ENCODE assay signal across 9 cellular contexts in the genomic region with DNA sequence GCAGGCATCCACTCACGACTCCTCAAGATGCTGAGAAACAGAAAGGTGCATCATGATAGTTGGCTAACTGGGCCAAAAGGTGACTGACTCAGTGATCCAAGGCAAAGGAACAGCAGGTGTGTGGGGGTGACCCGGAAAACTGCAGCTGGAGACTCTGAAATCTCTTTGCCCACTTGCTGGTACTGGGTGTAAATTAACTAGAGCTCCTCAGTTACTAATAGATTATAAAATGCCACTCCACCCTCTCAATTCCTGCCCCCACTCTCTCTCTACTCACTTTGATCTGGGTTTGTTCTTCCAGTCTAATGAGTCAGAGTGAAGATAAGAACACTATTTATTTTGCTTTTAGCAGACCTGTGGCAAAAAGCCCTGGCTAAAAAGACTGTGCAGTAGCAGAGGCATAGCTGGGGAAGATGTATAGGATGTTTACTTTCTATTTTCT. TPM values are rescaled to one million over a fixed set of nuclear protein-coding genes. Genes with fewer than 3 reads are reported as not detected.
DNase-seq lines count a peak whose midpoint lies in the region; ATAC-seq and TF ChIP-seq lines count a peak whose summit lies in the region.
"Had no signal": no experiment of that assay in that cellular context is flagged by ENCODE, and none has a peak within 500 bp of the region (broad histone marks: within the 10 kb centered on the region; RNA-seq: fewer than 3 reads in every experiment).

No MANE protein-coding gene starts in this region.

- peak overlapping the region; percentile 72 for H3K4me3 Mint-ChIP-seq in T-helper 17 cell
- no peak overlapping the region for H3K4me3 Mint-ChIP-seq in stimulated activated naive CD8-positive, alpha-beta T cell treated with anti-CD3 and anti-CD28 coated beads, Interleukin-15, amount 100 ng/mL, for 72 hours

- H3K9ac ChIP-seq in mammary epithelial cell (ENCODE audit: insufficient read depth, low read length): no peak overlapping the region

- H3K36me3 Mint-ChIP-seq in T-helper 17 cell (ENCODE audit: low read depth): peaks cover 2% of the 10 kb centered on the region

- CTCF ChIA-PET in mammary epithelial cell (lab: Charles Lee; ENCODE audit: low non-redundant PET): no interaction called here

- TF ChIP-seq EP300 in tibial nerve (IDR thresholded peaks at IDR 0.05): no peak

- no peaks in the 10 kb centered on the region for H4K20me1 ChIP-seq in mammary epithelial cell (ENCODE audit: insufficient read depth, low read length)

- H3K27me3 Mint-ChIP-seq in T-helper 17 cell: peaks cover 17% of the 10 kb centered on the region
- no peaks in the 10 kb centered on the region for H3K27me3 Mint-ChIP-seq in stimulated activated naive CD8-positive, alpha-beta T cell treated with anti-CD3 and anti-CD28 coated beads, Interleukin-15, amount 100 ng/mL, for 72 hours

- BruUV-seq in mammary epithelial cell (replicated peaks; lab: Mats Ljungman, UMichigan): no TSS peak

- no peak overlapping the region for H3K4me3 ChIP-seq in mammary epithelial cell (replicated peaks in 1 of 3; ENCODE audit: insufficient read depth in 1 of 3, low read depth in 2 of 3, low read length in 3 of 3)
- no peak overlapping the region for H3K4me3 ChIP-seq in breast epithelium
- H3K4me3 ChIP-seq in SJCRH30: no peak overlapping the region; the same call in 1 of the 2 replicates
- no peak overlapping the region for H3K4me3 ChIP-seq in tibial nerve

- 100% methylated on average over 2 of the region's 2 CpGs for WGBS in mammary epithelial cell (ENCODE audit: low coverage, missing lambda C conversion rate)
- WGBS in tibial nerve, 2 donors: 67 to 77% methylated on average over 2 of the region's 2 CpGs

- H3K9me3 Mint-ChIP-seq in stimulated activated naive CD8-positive, alpha-beta T cell treated with anti-CD3 and anti-CD28 coated beads, Interleukin-15, amount 100 ng/mL, for 72 hours: no peaks in the 10 kb centered on the region

- H3K27ac ChIP-seq in mammary epithelial cell (ENCODE audit: insufficient read depth, low read depth, low read length): no peak overlapping the region
- H3K27ac ChIP-seq in breast epithelium: peak overlapping the region in 1 of 2 donors; percentile 83
- no peak overlapping the region for H3K27ac ChIP-seq in SJCRH30
- no peak overlapping the region for H3K27ac ChIP-seq in tibial nerve

- peak overlapping the region; percentile 53 for H3K27ac Mint-ChIP-seq in T-helper 17 cell
- no peak overlapping the region for H3K27ac Mint-ChIP-seq in stimulated activated naive CD8-positive, alpha-beta T cell treated with anti-CD3 and anti-CD28 coated beads, Interleukin-15, amount 100 ng/mL, for 72 hours

- H3K79me2 ChIP-seq in mammary epithelial cell (ENCODE audit: insufficient read depth, low read length): no peaks in the 10 kb centered on the region

- TF ChIP-seq POLR2A in breast epithelium (IDR thresholded peaks at IDR 0.05): no peak
- no peak for TF ChIP-seq POLR2A in tibial nerve (IDR thresholded peaks at IDR 0.05)

- DNase-seq in mammary epithelial cell (peak; percentile 49), breast epithelium (ENCODE audit: low spot score in 2 of 2) (no peak), T-helper 17 cell (no peak), hepatic stellate cell (ENCODE audit: low spot score) (peak; percentile 16), SJCRH30 (no peak), tibial nerve (ENCODE audit: low spot score in 2 of 2) (no peak), amniotic stem cell (lab: John Stamatoyannopoulos, UW) (no peak)
- peak in 1 of 2 donors; percentile 29 for DNase-seq in stimulated activated naive CD8-positive, alpha-beta T cell treated with anti-CD3 and anti-CD28 coated beads, Interleukin-15, amount 100 ng/mL, for 72 hours

- peak; percentile 48 for ATAC-seq in T-helper 17 cell
- peak; percentile 86 for ATAC-seq in stimulated activated naive CD8-positive, alpha-beta T cell treated with anti-CD3 and anti-CD28 coated beads, Interleukin-15, amount 100 ng/mL, for 72 hours

- no peak overlapping the region for H3K4me2 ChIP-seq in mammary epithelial cell (ENCODE audit: insufficient read depth, low read depth, low read length)

- peaks cover 25% of the 10 kb centered on the region for H3K4me1 Mint-ChIP-seq in T-helper 17 cell
- peaks cover 26% of the 10 kb centered on the region for H3K4me1 Mint-ChIP-seq in stimulated activated naive CD8-positive, alpha-beta T cell treated with anti-CD3 and anti-CD28 coated beads, Interleukin-15, amount 100 ng/mL, for 72 hours

- no peak for TF ChIP-seq CTCF in mammary epithelial cell (conservative IDR thresholded peaks at IDR 0.05 in 1 of 2, IDR thresholded peaks at IDR 0.05 in 1 of 2; ENCODE audit: extremely low read depth in 1 of 2, insufficient read depth in 1 of 2, low read depth in 1 of 2, low read length in 2 of 2)
- no peak for TF ChIP-seq CTCF in breast epithelium (IDR thresholded peaks at IDR 0.05)
- no peak for TF ChIP-seq CTCF in tibial nerve (IDR thresholded peaks at IDR 0.05)

- dilution Hi-C loops in mammary epithelial cell (cut with HindIII; ENCODE audit: low sequenced_read_pairs): loop anchor here (25.0 kb wide), 1 partner anchor 261 kb away; no protein-coding TSS in a partner anchor

- H3K4me1 ChIP-seq in mammary epithelial cell (ENCODE audit: insufficient read depth, low read length): peaks cover 35% of the 10 kb centered on the region
- peaks cover 0 to 20% of the 10 kb centered on the region in 2 donors for H3K4me1 ChIP-seq in breast epithelium
- peaks cover 25% of the 10 kb centered on the region for H3K4me1 ChIP-seq in SJCRH30
- H3K4me1 ChIP-seq in tibial nerve: peaks cover 0 to 7% (median 0%) of the 10 kb centered on the region in 4 donors

- H3K9me3 ChIP-seq in mammary epithelial cell (replicated peaks; ENCODE audit: insufficient read depth, low read length): no peaks in the 10 kb centered on the region
- no peaks in the 10 kb centered on the region for H3K9me3 ChIP-seq in breast epithelium
- H3K9me3 ChIP-seq in T-helper 17 cell (ENCODE audit: control insufficient read depth, low read length, poor library complexity, severe bottlenecking): no peaks in the 10 kb centered on the region
- no peaks in the 10 kb centered on the region for H3K9me3 ChIP-seq in SJCRH30 (replicated peaks)
- H3K9me3 ChIP-seq in tibial nerve: no peaks in the 10 kb centered on the region

- H3K36me3 ChIP-seq in mammary epithelial cell (ENCODE audit: insufficient read depth, low read length): no peaks in the 10 kb centered on the region
- no peaks in the 10 kb centered on the region for H3K36me3 ChIP-seq in breast epithelium
- no peaks in the 10 kb centered on the region for H3K36me3 ChIP-seq in SJCRH30
- no peaks in the 10 kb centered on the region for H3K36me3 ChIP-seq in tibial nerve

- H2AFZ ChIP-seq in mammary epithelial cell (ENCODE audit: low read depth, low read length): no peak overlapping the region

- H3K27me3 ChIP-seq in mammary epithelial cell (ENCODE audit: insufficient read depth, low read length) (no peaks in the 10 kb centered on the region), breast epithelium (no peaks in the 10 kb centered on the region), SJCRH30 (no peaks in the 10 kb centered on the region), tibial nerve (no peaks in the 10 kb centered on the region)

- intact Hi-C loops in mammary epithelial cell (cut with micrococcal nuclease): loop anchor here (2.0 kb wide), 1 partner anchor 138 kb away; no protein-coding TSS in a partner anchor
- intact Hi-C loops in breast epithelium (cut with DNase I; ENCODE audit: low total_unique reads): no loop called here

- in situ Hi-C loops in mammary epithelial cell (cut with MboI; ENCODE audit: low sequenced_read_pairs in 2 of 2): loop anchor here (10.0 to 25.0 kb wide), 2 partner anchors 261 to 264 kb away; no protein-coding TSS in a partner anchor

RNA-seq across cellular contexts. Expression of gene PIGC, which starts 7.2 kb away (rescaled TPM):
- 10 to 100 TPM; 17.7 to 18.3 TPM for total RNA-seq in mammary epithelial cell
- polyA plus RNA-seq in mammary epithelial cell: 18.5 TPM
- 15.7 TPM for polyA minus RNA-seq in mammary epithelial cell
- total RNA-seq in breast epithelium: 10 to 100 TPM; 20.3 to 39.2 (median 29.3) TPM
- 10 to 100 TPM; 21.4 to 24.9 TPM for total RNA-seq in T-helper 17 cell
- 26.1 and 26.6 TPM in 2 replicates for total RNA-seq in SJCRH30 (2014; rRNA removed; shearing (Covaris generic))
- 10 to 100 TPM; 13.5 to 25.5 (median 18.8) TPM for total RNA-seq in tibial nerve

RNA-seq across cellular contexts. Expression of gene C1orf105, which starts 30.5 kb away (rescaled TPM):
- not detected for total RNA-seq in mammary epithelial cell
- not detected for polyA plus RNA-seq in mammary epithelial cell
- not detected for polyA minus RNA-seq in mammary epithelial cell
- total RNA-seq in breast epithelium: not detected
- not detected for total RNA-seq in T-helper 17 cell
- total RNA-seq in SJCRH30 (2014; rRNA removed; shearing (Covaris generic)): 17.7 and 21.0 TPM in 2 replicates
- not detected for total RNA-seq in tibial nerve
- total RNA-seq: SK-MEL-5 had no signal

Comparison
In these comparisons a context has a peak if more than half of its experiments do, and no peak if none do; other contexts are left out.
1. DNase-seq: peak in mammary epithelial cell (single experiment) and hepatic stellate cell (single experiment); none in breast epithelium (0 of 2), T-helper 17 cell (0 of 3), SJCRH30 (0 of 2), tibial nerve (0 of 2) and amniotic stem cell (single experiment).
2. RNA of gene C1orf105, which starts 30.5 kb away (total RNA-seq): 17.7 to 21.0 TPM in SJCRH30; not detected in T-helper 17 cell, not detected in mammary epithelial cell, not detected in breast epithelium and not detected in tibial nerve; every median in the first group is over 10 times any median in the second.